Comparison of ENCODE assay signal across 15 cellular contexts in the genomic region with DNA sequence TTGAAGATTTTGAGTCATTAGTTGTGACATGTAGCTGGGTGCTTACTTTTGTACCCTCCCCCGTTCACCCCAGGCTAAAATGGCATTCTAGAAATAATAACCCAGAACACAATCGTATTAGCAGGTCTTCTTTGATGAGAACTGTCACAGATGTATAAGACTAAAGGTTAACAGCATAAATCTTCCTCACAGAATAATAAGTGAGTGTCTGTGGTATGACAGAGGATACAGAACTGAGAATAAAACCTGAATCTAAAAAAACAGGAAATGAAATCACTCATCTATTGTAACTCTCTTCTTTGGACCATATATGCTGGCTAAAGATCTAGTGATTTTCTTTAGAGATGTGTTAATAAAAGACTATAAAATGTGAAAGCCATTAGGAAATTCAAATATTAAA.
DNase-seq lines count a peak whose midpoint lies in the region; ATAC-seq and TF ChIP-seq lines count a peak whose summit lies in the region.
"Had no signal": no experiment of that assay in that cellular context is flagged by ENCODE, and none has a peak within 500 bp of the region (broad histone marks: within the 10 kb centered on the region; RNA-seq: fewer than 3 reads in every experiment).

No MANE protein-coding gene starts in this region.

- H3K27me3 Mint-ChIP-seq in stimulated activated memory B cell treated with anti-CD40 and anti-IgM and Interleukin-4, amounts not matched to agents 10 μg/mL and 1 μg/mL and 100 μg/mL, for 72 hours: no peaks in the 10 kb centered on the region
- H3K27me3 Mint-ChIP-seq: activated CD4-positive, alpha-beta memory T cell treated with anti-CD3 and anti-CD28 coated beads for 36 hours had no signal

- no peak overlapping the region for H3K4me3 ChIP-seq in tibial artery
- H3K4me3 ChIP-seq: thoracic aorta had no signal

- peak; percentile 57 for ATAC-seq in GM19328 (IDR thresholded peaks at IDR 0.05; ENCODE audit: unreplicated experiment)
- ATAC-seq in HG02759 (IDR thresholded peaks at IDR 0.05; ENCODE audit: unreplicated experiment): peak; percentile 44
- peak; percentile 40 for ATAC-seq in HG03558 (IDR thresholded peaks at IDR 0.05; ENCODE audit: extremely low read depth, unreplicated experiment)
- peak; percentile 70 for ATAC-seq in stimulated activated memory B cell treated with anti-CD40 and anti-IgM and Interleukin-4, amounts not matched to agents 10 μg/mL and 1 μg/mL and 100 μg/mL, for 72 hours

- intact Hi-C loops in tibial artery (cut with DNase I; ENCODE audit: low total_unique reads): no loop called here

- H3K9me3 ChIP-seq in tibial artery: no peaks in the 10 kb centered on the region
- H3K9me3 ChIP-seq: thoracic aorta had no signal

- DNase-seq in GM10248 (ENCODE audit: extremely low spot score): no peak
- no peak for DNase-seq in HPDE6-E6E7 (ENCODE audit: extremely low spot score)
- DNase-seq in tibial artery: no peak
- DNase-seq: activated CD4-positive, alpha-beta memory T cell treated with anti-CD3 and anti-CD28 coated beads for 36 hours; activated effector memory CD4-positive, alpha-beta T cell treated with Interleukin-2 at 50 U/mL for 16 hours; NCI-H1436; NCI-H510A; stimulated activated CD4-positive, alpha-beta T cell treated with anti-CD3 and anti-CD28 coated beads, Interleukin-12 subunit alpha, Interleukin-12 subunit beta, amount 100 ng/mL, for 4 hours; T1000 had no signal

- no peaks in the 10 kb centered on the region for H3K36me3 ChIP-seq in tibial artery
- H3K36me3 ChIP-seq: thoracic aorta had no signal

- TF ChIP-seq CTCF in GM10248 (IDR thresholded peaks at IDR 0.05; ENCODE audit: control extremely low read depth, extremely low read depth, low read depth, missing control alignments) (no peak), tibial artery (IDR thresholded peaks at IDR 0.05) (no peak)

- H3K4me3 Mint-ChIP-seq in stimulated activated memory B cell treated with anti-CD40 and anti-IgM and Interleukin-4, amounts not matched to agents 10 μg/mL and 1 μg/mL and 100 μg/mL, for 72 hours: no peak overlapping the region
- H3K4me3 Mint-ChIP-seq: activated CD4-positive, alpha-beta memory T cell treated with anti-CD3 and anti-CD28 coated beads for 36 hours; mesothelial cell of epicardium had no signal

- H3K27me3 ChIP-seq in tibial artery: no peaks in the 10 kb centered on the region

- peaks cover 7% of the 10 kb centered on the region for H3K4me1 Mint-ChIP-seq in stimulated activated memory B cell treated with anti-CD40 and anti-IgM and Interleukin-4, amounts not matched to agents 10 μg/mL and 1 μg/mL and 100 μg/mL, for 72 hours

- no peaks in the 10 kb centered on the region for H3K4me1 ChIP-seq in tibial artery

- POLR2A ChIA-PET in GM10248 (lab: Yijun Ruan, JAX): no interaction called here

- H3K27ac ChIP-seq in tibial artery: no peak overlapping the region
- H3K27ac ChIP-seq: thoracic aorta had no signal

- H3K27ac Mint-ChIP-seq in stimulated activated memory B cell treated with anti-CD40 and anti-IgM and Interleukin-4, amounts not matched to agents 10 μg/mL and 1 μg/mL and 100 μg/mL, for 72 hours: no peak overlapping the region
- H3K27ac Mint-ChIP-seq: activated CD4-positive, alpha-beta memory T cell treated with anti-CD3 and anti-CD28 coated beads for 36 hours; mesothelial cell of epicardium had no signal

- no peaks in the 10 kb centered on the region for H3K9me3 Mint-ChIP-seq in stimulated activated memory B cell treated with anti-CD40 and anti-IgM and Interleukin-4, amounts not matched to agents 10 μg/mL and 1 μg/mL and 100 μg/mL, for 72 hours

- H3K36me3 Mint-ChIP-seq in stimulated activated memory B cell treated with anti-CD40 and anti-IgM and Interleukin-4, amounts not matched to agents 10 μg/mL and 1 μg/mL and 100 μg/mL, for 72 hours: no peaks in the 10 kb centered on the region
- H3K36me3 Mint-ChIP-seq: activated CD4-positive, alpha-beta memory T cell treated with anti-CD3 and anti-CD28 coated beads for 36 hours; mesothelial cell of epicardium had no signal

- CTCF ChIA-PET in GM10248 (lab: Yijun Ruan, JAX): interaction anchor here (0.6 kb wide), 1 partner anchor 12 kb away, joined by 3 read pairs; no protein-coding TSS in a partner anchor
